Comparison of ENCODE assay signal across 8 cellular contexts in genomic region chr5:181246276-181247050, GRCh38. TPM values are rescaled to one million over a fixed set of nuclear protein-coding genes. Genes with fewer than 3 reads are reported as not detected.
A peak's percentile ranks its signal among the peaks of the same experiment; 100 is the strongest.
DNase-seq lines count a peak whose midpoint lies in the region; ATAC-seq and TF ChIP-seq lines count a peak whose summit lies in the region.

No MANE protein-coding gene starts in this region.

- H3K4me3 ChIP-seq in hepatocyte (peak overlapping the region; percentile 82), skeletal muscle cell (ENCODE audit: low read depth, low read length) (peak overlapping the region; percentile 65)

- H3K4me2 ChIP-seq in hepatocyte, result peak overlapping the region; percentile 90

- WGBS in hepatocyte (ENCODE audit: low lambda C conversion rate, missing lambda C conversion rate), result 2% methylated on average over 43 of the region's 56 CpGs

- H3K27ac ChIP-seq in angular gyrus (ENCODE audit: low read depth, low read length), result peak overlapping the region; percentile 98
- H3K27ac ChIP-seq in hepatocyte, result peak overlapping the region; percentile 93

- H3K9ac ChIP-seq in ES-I3 (ENCODE audit: low read depth, low read length), result peak overlapping the region; percentile 96

- H3K27me3 ChIP-seq in hepatocyte, result no peaks in the 10 kb centered on the region

- H3K9me3 ChIP-seq in ES-I3 (ENCODE audit: control insufficient read depth, insufficient read depth, low read length) (no peaks in the 10 kb centered on the region), hepatocyte (ENCODE audit: low read depth) (no peaks in the 10 kb centered on the region)

- H3K4me1 ChIP-seq in ES-I3 (ENCODE audit: insufficient read depth, low read length) (peaks cover 14% of the 10 kb centered on the region), hepatocyte (ENCODE audit: insufficient read depth) (peaks cover 49% of the 10 kb centered on the region)

- H2AFZ ChIP-seq in hepatocyte, result peak overlapping the region; percentile 77

- no peaks in the 10 kb centered on the region for H3K9me2 ChIP-seq in hepatocyte (replicated peaks; ENCODE audit: insufficient read depth)

- DNase-seq in RPMI7951 (ENCODE audit: low read depth), result peak; percentile 88
- peak; percentile 95 for DNase-seq in hepatocyte (ENCODE audit: low spot score)
- DNase-seq in skeletal muscle cell (ENCODE audit: low read depth), result peak; percentile 63
- no peak for DNase-seq in SKM-1 (lab: John Stamatoyannopoulos, UW; ENCODE audit: unreplicated experiment)
- DNase-seq in NOMO-1 (lab: John Stamatoyannopoulos, UW; ENCODE audit: unreplicated experiment in 2 of 2), result no peak

- peaks cover 53% of the 10 kb centered on the region for H4K20me1 ChIP-seq in hepatocyte (ENCODE audit: insufficient read depth, poor library complexity, severe bottlenecking)

- ATAC-seq in HG02610 (IDR thresholded peaks at IDR 0.05; ENCODE audit: unreplicated experiment), result peak; percentile 39

- H3K36me3 ChIP-seq in ES-I3 (ENCODE audit: insufficient read depth, low read length) (peaks cover 27% of the 10 kb centered on the region), hepatocyte (replicated peaks; ENCODE audit: insufficient read depth, low read depth) (peaks cover 7% of the 10 kb centered on the region)

- H3K79me2 ChIP-seq in hepatocyte, result peaks cover 84% of the 10 kb centered on the region

- no peak for TF ChIP-seq CTCF in hepatocyte (IDR thresholded peaks at IDR 0.05; ENCODE audit: poor library complexity)

RNA-seq across cellular contexts. Expression of gene RACK1, which starts 2.8 kb away (rescaled TPM):
- 1,915 and 2,129 TPM in 2 replicates for total RNA-seq in RPMI7951 (2014; rRNA removed; shearing (Covaris generic))
- 2,199 and 2,553 TPM in 2 replicates for total RNA-seq in hepatocyte
- polyA plus RNA-seq in hepatocyte, result 680 TPM in 2 replicates

RNA-seq across cellular contexts. Expression of gene TRIM52, which starts 14.5 kb away (rescaled TPM):
- total RNA-seq in RPMI7951 (2014; rRNA removed; shearing (Covaris generic)), result 4.2 and 5.4 TPM in 2 replicates
- 6.1 and 13.2 TPM in 2 replicates for total RNA-seq in hepatocyte
- polyA plus RNA-seq in hepatocyte, result 6.5 and 9.9 TPM in 2 replicates

RNA-seq across cellular contexts. Expression of gene TRIM41, which starts 23.4 kb away (rescaled TPM):
- 4.9 and 5.9 TPM in 2 replicates for total RNA-seq in RPMI7951 (2014; rRNA removed; shearing (Covaris generic))
- total RNA-seq in hepatocyte, result 11.9 and 14.9 TPM in 2 replicates
- polyA plus RNA-seq in hepatocyte, result 1.7 and 2.0 TPM in 2 replicates

RNA-seq across cellular contexts. Expression of gene TRIM7, which starts 41.5 kb away (rescaled TPM):
- 16.1 and 20.6 TPM in 2 replicates for total RNA-seq in RPMI7951 (2014; rRNA removed; shearing (Covaris generic))
- not detected in 2 replicates for total RNA-seq in hepatocyte
- 0.35 TPM in 1 of 2 replicates, not detected in the other for polyA plus RNA-seq in hepatocyte

Comparison
In these comparisons a context has a peak if more than half of its experiments do, and no peak if none do; other contexts are left out.
1. DNase-seq: peak in RPMI7951 (single experiment), hepatocyte (single experiment) and skeletal muscle cell (single experiment); none in SKM-1 (single experiment) and NOMO-1 (0 of 2).